Comparison of ENCODE assay signal across 13 cellular contexts in genomic region chr14:96246535-96246839, GRCh38. TPM values are rescaled to one million over a fixed set of nuclear protein-coding genes. Genes with fewer than 3 reads are reported as not detected.
DNase-seq lines count a peak whose midpoint lies in the region; ATAC-seq and TF ChIP-seq lines count a peak whose summit lies in the region.
"Had no signal": no experiment of that assay in that cellular context is flagged by ENCODE, and none has a peak within 500 bp of the region (broad histone marks: within the 10 kb centered on the region; RNA-seq: fewer than 3 reads in every experiment).

No MANE protein-coding gene starts in this region.

- H3K9me3 ChIP-seq in ovary = no peaks in the 10 kb centered on the region

- TF ChIP-seq CTCF in NB4 (IDR thresholded peaks at IDR 0.05; ENCODE audit: low read depth, low read length) (no peak), cardiac fibroblast (IDR thresholded peaks at IDR 0.05; ENCODE audit: low read depth, low read length) (no peak), ovary (IDR thresholded peaks at IDR 0.05) (no peak)

- H3K4me1 ChIP-seq in ovary (ENCODE audit: insufficient read depth) = no peaks in the 10 kb centered on the region
- H3K4me1 ChIP-seq: spleen had no signal

- DNase-seq in DMS53 (lab: John Stamatoyannopoulos, UW) (peak; percentile 85), NB4 (ENCODE audit: low read depth) (peak; percentile 68), cardiac fibroblast (ENCODE audit: low read depth in 2 of 2) (peak; percentile 93 to 97), myocyte (ENCODE audit: low read depth) (peak; percentile 85), ovary (no peak), AML-193 (lab: John Stamatoyannopoulos, UW) (no peak), cortex of kidney (lab: John Stamatoyannopoulos, UW) (no peak)
- DNase-seq: activated T-cell treated with anti-CD3 and anti-CD28 coated beads, Interleukin-2, amount 50 U/mL, for 24 hours; NCI-H2081 treated with DMSO at 0.1 percent for 48 hours; stimulated activated naive CD8-positive, alpha-beta T cell treated with anti-CD3 and anti-CD28 coated beads, Interleukin-15, amount 100 ng/mL, for 72 hours; T-cell had no signal

- H3K4me3 ChIP-seq in NB4 (ENCODE audit: low read depth, low read length) (no peak overlapping the region), cardiac fibroblast (replicated peaks in 1 of 2; ENCODE audit: low read depth in 2 of 2, low read length in 2 of 2) (no peak overlapping the region), ovary (no peak overlapping the region)
- H3K4me3 ChIP-seq: spleen had no signal

- ATAC-seq in GM21717 (IDR thresholded peaks at IDR 0.05; ENCODE audit: unreplicated experiment) = no peak
- ATAC-seq: stimulated activated naive CD8-positive, alpha-beta T cell treated with anti-CD3 and anti-CD28 coated beads, Interleukin-15, amount 100 ng/mL, for 72 hours; T-cell had no signal

- 38 to 63% (median 56%) methylated on average over 1 of the region's 1 CpG for WGBS in ovary, 3 donors

- no peak for TF ChIP-seq EP300 in ovary (IDR thresholded peaks at IDR 0.05)

- H3K27me3 ChIP-seq in ovary = no peaks in the 10 kb centered on the region

- H3K36me3 ChIP-seq in ovary = no peaks in the 10 kb centered on the region
- H3K36me3 ChIP-seq: spleen had no signal

- intact Hi-C loops in ovary (cut with DNase I) = no loop called here

- no peak overlapping the region for H3K27ac ChIP-seq in ovary
- H3K27ac ChIP-seq: spleen had no signal

- no peak for TF ChIP-seq POLR2A in NB4 (IDR thresholded peaks at IDR 0.05; ENCODE audit: extremely low read depth, insufficient read length)
- TF ChIP-seq POLR2A in ovary (IDR thresholded peaks at IDR 0.05) = no peak

RNA-seq across cellular contexts. Expression of gene BDKRB1, which starts 9.5 kb away (rescaled TPM):
- total RNA-seq in myocyte (0.08 TPM in 1 of 2 replicates, not detected in the other), ovary (1 to 10 TPM in 1 of 7 donors, under 1 TPM in 1, not detected in 5; 0.87 to 5.3 TPM)
- polyA plus RNA-seq in myocyte (2012) = 0.23 TPM
- under 1 TPM; 0.30 to 0.63 TPM for polyA plus RNA-seq in ovary
- total RNA-seq: spleen, T-cell had no signal

RNA-seq across cellular contexts. Expression of gene BDKRB2, which starts 41.8 kb away (rescaled TPM):
- total RNA-seq in myocyte = 0.19 and 0.26 TPM in 2 replicates
- 0.23 TPM for polyA plus RNA-seq in myocyte (2012)
- total RNA-seq in ovary = 1 to 10 TPM in 4 of 7 donors, under 1 TPM in 3; 0.83 to 3.2 (median 1.9) TPM
- polyA plus RNA-seq in ovary = 1 to 10 TPM in 1 of 2 donors, under 1 TPM in 1; 0.40 to 3.3 TPM

Comparison
In these comparisons a context has a peak if more than half of its experiments do, and no peak if none do; other contexts are left out.
1. DNase-seq: peak in DMS53 (single experiment), NB4 (single experiment), cardiac fibroblast (2 of 2) and myocyte (single experiment); none in ovary (0 of 5), AML-193 (0 of 2) and cortex of kidney (single experiment).